ENCODE assay signal across 23 cellular contexts in the genomic region with DNA sequence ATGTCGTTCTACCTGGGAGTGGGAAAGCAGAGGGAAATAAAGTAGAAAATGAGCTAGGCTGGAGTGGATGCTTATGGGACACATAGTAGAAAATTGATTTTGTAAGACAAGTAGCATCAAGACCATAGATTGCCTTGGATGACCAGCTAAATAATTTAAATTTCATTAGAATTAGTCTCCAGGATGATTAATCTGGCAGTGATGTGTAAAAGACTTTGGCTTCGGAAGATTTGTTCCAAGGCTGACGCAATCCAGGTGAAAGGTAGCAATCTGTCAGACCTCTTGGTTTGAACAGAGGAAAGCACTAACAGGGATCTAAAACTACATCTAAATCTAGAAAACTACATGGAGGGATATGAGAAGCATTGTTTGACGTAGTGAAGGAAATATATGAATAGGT.
DNase-seq lines count a peak whose midpoint lies in the region; ATAC-seq and TF ChIP-seq lines count a peak whose summit lies in the region.
"Had no signal": no experiment of that assay in that cellular context is flagged by ENCODE, and none has a peak within 500 bp of the region (broad histone marks: within the 10 kb centered on the region; RNA-seq: fewer than 3 reads in every experiment).

No MANE protein-coding gene starts in this region.

- no peaks in the 10 kb centered on the region for H3K4me1 ChIP-seq in Panc1 (ENCODE audit: control insufficient read depth, insufficient read depth, low read length)
- peaks cover 0 to 9% (median 0%) of the 10 kb centered on the region in 4 donors for H3K4me1 ChIP-seq in right lobe of liver
- no peaks in the 10 kb centered on the region for H3K4me1 ChIP-seq in left lung

- H3K27ac ChIP-seq in Panc1 (ENCODE audit: low read length) = no peak overlapping the region
- H3K27ac ChIP-seq in right lobe of liver = no peak overlapping the region
- H3K27ac ChIP-seq in left lung = no peak overlapping the region
- H3K27ac ChIP-seq: C4-2B, esophagus muscularis mucosa, transverse colon had no signal

- 36% methylated on average over 4 of the region's 4 CpGs for WGBS in right lobe of liver (ENCODE audit: insufficient coverage, low coverage, low lambda C conversion rate, missing lambda C conversion rate)

- no peaks in the 10 kb centered on the region for H3K9me3 ChIP-seq in Panc1 (ENCODE audit: control insufficient read depth, insufficient read depth, low read depth, low read length)
- H3K9me3 ChIP-seq in right lobe of liver = no peaks in the 10 kb centered on the region
- no peaks in the 10 kb centered on the region for H3K9me3 ChIP-seq in left lung
- H3K9me3 ChIP-seq: esophagus muscularis mucosa, transverse colon had no signal

- intact Hi-C loops in Panc1 (cut with micrococcal nuclease; ENCODE audit: unreplicated experiment) = no loop called here
- intact Hi-C loops in right lobe of liver (cut with DNase I) = no loop called here
- intact Hi-C loops in left lung (cut with DNase I) = no loop called here

- BruUV-seq in Panc1 (replicated peaks; lab: Mats Ljungman, UMichigan) = no TSS peak

- no peaks in the 10 kb centered on the region for H3K36me3 ChIP-seq in Panc1 (ENCODE audit: control insufficient read depth, insufficient read depth, low read length)
- no peaks in the 10 kb centered on the region for H3K36me3 ChIP-seq in right lobe of liver
- H3K36me3 ChIP-seq in left lung = no peaks in the 10 kb centered on the region
- H3K36me3 ChIP-seq: esophagus muscularis mucosa, transverse colon had no signal

- DNase-seq in HCEC 1CT = peak; percentile 68
- peak; percentile 13 for DNase-seq in Panc1 (ENCODE audit: low read depth, low spot score)
- peak; percentile 81 for DNase-seq in epithelial cell of proximal tubule (ENCODE audit: low read depth)
- DNase-seq in right lobe of liver = peak in 1 of 3 donors; percentile 55
- DNase-seq in left lung = no peak
- no peak for DNase-seq in GM10266 (ENCODE audit: extremely low spot score)
- DNase-seq: activated CD4-positive, alpha-beta T cell treated with anti-CD3 and anti-CD28 coated beads, Interleukin-2, amount 50 U/mL, for 48 hours; activated CD4-positive, CD25-positive, alpha-beta regulatory T cell; activated CD8-positive, alpha-beta memory T cell treated with anti-CD3 and anti-CD28 coated beads, Interleukin-2, amount 50 U/mL, for 48 hours; effector CD8-positive, alpha-beta T cell; HFFc6; kidney; mesenchymal stem cell; NCI-H187; NCI-H748 treated with DMSO at 0.1 percent for 48 hours; Right ventricle myocardium superior; stimulated activated CD8-positive, alpha-beta memory T cell treated with anti-CD3 and anti-CD28 coated beads, Interleukin-4, amount 100 ng/mL, for 48 hours; T1000; transverse colon had no signal

- TF ChIP-seq POLR2A in right lobe of liver (IDR thresholded peaks at IDR 0.05) = no peak

- POLR2A ChIA-PET in Panc1 (lab: Charles Lee) = no interaction called here

- ATAC-seq in Panc1 = no peak
- ATAC-seq in right lobe of liver = peak; percentile 70 to 92 (median 88)
- no peak for ATAC-seq in GM18868 (IDR thresholded peaks at IDR 0.05; ENCODE audit: unreplicated experiment)
- no peak for ATAC-seq in left lung
- ATAC-seq in HG03097 (IDR thresholded peaks at IDR 0.05; ENCODE audit: low FRiP score, unreplicated experiment) = no peak

- CTCF ChIA-PET in Panc1 (lab: Charles Lee) = no interaction called here

- in situ Hi-C loops in Panc1 (cut with HindIII; ENCODE audit: low pct_unique_long_range_greater_than_20kb, low sequenced_read_pairs) = no loop called here

- no peak for TF ChIP-seq CTCF in Panc1 (IDR thresholded peaks at IDR 0.05)
- no peak for TF ChIP-seq CTCF in epithelial cell of proximal tubule (conservative IDR thresholded peaks at IDR 0.05; ENCODE audit: low read depth, low read length)
- no peak for TF ChIP-seq CTCF in right lobe of liver (IDR thresholded peaks at IDR 0.05)
- no peak for TF ChIP-seq CTCF in left lung (IDR thresholded peaks at IDR 0.05)
- TF ChIP-seq CTCF in GM10266 (IDR thresholded peaks at IDR 0.05; ENCODE audit: control insufficient read depth, insufficient read depth, low read depth, missing control alignments) = no peak

- H3K4me3 ChIP-seq in Panc1 (ENCODE audit: low read depth in 2 of 2, low read length in 2 of 2) = no peak overlapping the region
- H3K4me3 ChIP-seq in epithelial cell of proximal tubule (ENCODE audit: low read depth, low read length) = no peak overlapping the region
- H3K4me3 ChIP-seq in right lobe of liver = no peak overlapping the region
- no peak overlapping the region for H3K4me3 ChIP-seq in left lung
- H3K4me3 ChIP-seq: esophagus muscularis mucosa, transverse colon had no signal

- H3K27me3 ChIP-seq in Panc1 (ENCODE audit: control insufficient read depth, insufficient read depth, low read length) = no peaks in the 10 kb centered on the region
- no peaks in the 10 kb centered on the region for H3K27me3 ChIP-seq in right lobe of liver
- no peaks in the 10 kb centered on the region for H3K27me3 ChIP-seq in left lung
- H3K27me3 ChIP-seq: esophagus muscularis mucosa, transverse colon had no signal

Comparison
In these comparisons a context has a peak if more than half of its experiments do, and no peak if none do; other contexts are left out.
1. DNase-seq: peak in HCEC 1CT (single experiment), Panc1 (single experiment) and epithelial cell of proximal tubule (single experiment); none in left lung (0 of 2) and GM10266 (single experiment).
2. ATAC-seq: peak in right lobe of liver (4 of 4); none in Panc1 (single experiment), GM18868 (single experiment), left lung (single experiment) and HG03097 (single experiment).